In the genomic region with DNA sequence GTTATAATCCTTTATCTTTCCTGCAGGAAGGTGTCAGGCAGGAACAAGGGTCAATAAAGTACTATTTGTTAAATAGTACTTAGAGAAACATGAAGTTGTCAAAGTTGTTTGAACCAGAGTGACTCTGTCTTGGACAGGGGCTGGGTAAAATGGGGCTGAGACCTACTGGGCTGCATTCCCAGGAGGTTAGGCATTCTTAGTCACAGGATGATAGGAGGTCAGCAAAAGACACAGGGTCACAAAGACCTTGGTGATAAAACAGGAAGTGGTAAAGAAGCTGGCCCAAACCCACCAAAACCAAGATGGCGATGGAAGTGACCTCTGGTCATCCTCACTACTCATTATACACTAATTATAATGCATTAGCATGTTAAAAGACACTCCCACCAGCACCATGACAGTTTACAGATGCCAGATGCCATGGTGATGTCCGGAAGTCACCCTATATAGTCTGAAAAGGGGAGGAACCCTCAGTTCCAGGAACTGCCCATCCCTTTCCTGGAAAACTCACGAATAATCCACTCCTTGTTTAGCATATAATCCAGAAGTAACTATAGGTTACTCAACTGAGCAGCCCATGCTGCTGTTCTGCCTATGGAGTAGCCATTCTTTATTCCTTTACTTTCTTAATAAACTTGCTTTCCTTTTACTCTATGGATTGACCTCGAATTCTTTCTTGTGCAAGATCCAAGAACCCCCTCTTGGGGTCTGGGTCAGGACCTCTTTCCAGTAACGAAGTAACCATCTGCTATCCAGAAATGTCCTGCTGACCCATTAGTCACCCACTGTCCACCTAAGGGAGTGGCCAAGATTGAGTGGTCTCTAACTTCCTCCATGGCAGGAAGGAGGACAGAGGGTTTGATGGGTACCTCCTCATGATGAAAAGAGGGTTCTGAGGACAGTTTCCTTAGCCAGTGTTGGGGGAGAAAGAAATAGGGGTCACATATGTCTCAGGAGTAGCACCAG, we compare ENCODE assay signal across 15 cellular contexts. TPM values are rescaled to one million over a fixed set of nuclear protein-coding genes. Genes with fewer than 3 reads are reported as not detected.
DNase-seq lines count a peak whose midpoint lies in the region; ATAC-seq and TF ChIP-seq lines count a peak whose summit lies in the region.
"Had no signal": no experiment of that assay in that cellular context is flagged by ENCODE, and none has a peak within 500 bp of the region (broad histone marks: within the 10 kb centered on the region; RNA-seq: fewer than 3 reads in every experiment).

No MANE protein-coding gene starts in this region.

- WGBS in smooth muscle cell (ENCODE audit: low lambda C conversion rate): 91% methylated on average over 5 of the region's 5 CpGs
- 82 to 84% (median 83%) methylated on average over 5 of the region's 5 CpGs for WGBS in psoas muscle, 3 donors

- H3F3A ChIP-seq in smooth muscle cell (ENCODE audit: low read depth): peaks cover 7% of the 10 kb centered on the region

- H4K20me1 ChIP-seq in smooth muscle cell (ENCODE audit: low read depth): no peaks in the 10 kb centered on the region

- no peak overlapping the region for H3K4me3 Mint-ChIP-seq in WTC11
- H3K4me3 Mint-ChIP-seq in stimulated activated naive CD8-positive, alpha-beta T cell treated with anti-CD3 and anti-CD28 coated beads, Interleukin-15, amount 100 ng/mL, for 72 hours: no peak overlapping the region
- H3K4me3 Mint-ChIP-seq: activated naive CD8-positive, alpha-beta T cell treated with anti-CD3 and anti-CD28 coated beads, Interleukin-2, amount 10 ng/mL, durations not matched to agents 7 days and 5 days; CD8-positive, alpha-beta memory T cell had no signal

- peaks cover 45% of the 10 kb centered on the region for H3K4me1 Mint-ChIP-seq in WTC11
- no peaks in the 10 kb centered on the region for H3K4me1 Mint-ChIP-seq in stimulated activated naive CD8-positive, alpha-beta T cell treated with anti-CD3 and anti-CD28 coated beads, Interleukin-15, amount 100 ng/mL, for 72 hours
- H3K4me1 Mint-ChIP-seq: activated naive CD8-positive, alpha-beta T cell treated with anti-CD3 and anti-CD28 coated beads, Interleukin-2, amount 10 ng/mL, durations not matched to agents 7 days and 5 days; CD8-positive, alpha-beta memory T cell had no signal

- H3K27me3 Mint-ChIP-seq in WTC11 (ENCODE audit: low read depth): peaks cover 9% of the 10 kb centered on the region
- H3K27me3 Mint-ChIP-seq in stimulated activated naive CD8-positive, alpha-beta T cell treated with anti-CD3 and anti-CD28 coated beads, Interleukin-15, amount 100 ng/mL, for 72 hours: peaks cover 20% of the 10 kb centered on the region

- ATAC-seq in WTC11 (no peak), psoas muscle (no peak)
- ATAC-seq in stimulated activated naive CD8-positive, alpha-beta T cell treated with anti-CD3 and anti-CD28 coated beads, Interleukin-15, amount 100 ng/mL, for 72 hours: no peak
- ATAC-seq: left lobe of liver had no signal

- H3K27ac ChIP-seq in HUES48 (ENCODE audit: low read depth, low read length) (peak overlapping the region; percentile 92), smooth muscle cell (ENCODE audit: low read depth) (peak overlapping the region; percentile 95), psoas muscle (no peak overlapping the region)
- H3K27ac ChIP-seq: RWPE1, spleen, testis had no signal

- H3K36me3 Mint-ChIP-seq in WTC11: peaks cover 50% of the 10 kb centered on the region
- H3K36me3 Mint-ChIP-seq: activated naive CD8-positive, alpha-beta T cell treated with anti-CD3 and anti-CD28 coated beads, Interleukin-2, amount 10 ng/mL, durations not matched to agents 7 days and 5 days had no signal

- POLR2A ChIA-PET in WTC11 (lab: Charles Lee): interaction anchor here (1.4 kb wide), 1 partner anchor 12 kb away, joined by 3 read pairs; no protein-coding TSS in a partner anchor

- peak overlapping the region; percentile 92 for H3K27ac Mint-ChIP-seq in WTC11
- H3K27ac Mint-ChIP-seq in stimulated activated naive CD8-positive, alpha-beta T cell treated with anti-CD3 and anti-CD28 coated beads, Interleukin-15, amount 100 ng/mL, for 72 hours: peak overlapping the region in 1 of 2 donors; percentile 20
- H3K27ac Mint-ChIP-seq: activated naive CD8-positive, alpha-beta T cell treated with anti-CD3 and anti-CD28 coated beads, Interleukin-2, amount 10 ng/mL, durations not matched to agents 7 days and 5 days; CD8-positive, alpha-beta memory T cell had no signal

- H3K36me3 ChIP-seq in HUES48 (ENCODE audit: control insufficient read depth, insufficient read depth, low read length) (no peaks in the 10 kb centered on the region), smooth muscle cell (ENCODE audit: low read depth) (no peaks in the 10 kb centered on the region), psoas muscle (ENCODE audit: insufficient read depth in 1 of 2, low read depth in 1 of 2) (no peaks in the 10 kb centered on the region)
- H3K36me3 ChIP-seq: spleen had no signal

- H3K9me3 ChIP-seq in HUES48 (ENCODE audit: control insufficient read depth, insufficient read depth, low read length) (peaks cover 42% of the 10 kb centered on the region), smooth muscle cell (replicated peaks; ENCODE audit: low read depth) (peaks cover 8% of the 10 kb centered on the region), psoas muscle (peaks cover 10% of the 10 kb centered on the region)
- H3K9me3 ChIP-seq: testis had no signal

- intact Hi-C loops in psoas muscle (cut with DNase I): no loop called here

- H3K27me3 ChIP-seq in HUES48 (ENCODE audit: control insufficient read depth, insufficient read depth, low read length) (no peaks in the 10 kb centered on the region), smooth muscle cell (ENCODE audit: low read depth) (no peaks in the 10 kb centered on the region), psoas muscle (ENCODE audit: insufficient read depth in 3 of 3, low read length in 2 of 3) (no peaks in the 10 kb centered on the region)
- H3K27me3 ChIP-seq: spleen, testis had no signal

- DNase-seq in WTC11 (ENCODE audit: low spot score): no peak
- DNase-seq in glomerular visceral epithelial cell (ENCODE audit: extremely low spot score): peak; percentile 75
- no peak for DNase-seq in smooth muscle cell (lab: John Stamatoyannopoulos, UW; ENCODE audit: unreplicated experiment)
- DNase-seq in retina: no peak
- DNase-seq in psoas muscle: no peak
- DNase-seq in dedifferentiated amniotic fluid mesenchymal stem cell (ENCODE audit: extremely low spot score): no peak
- DNase-seq in stimulated activated naive CD8-positive, alpha-beta T cell treated with anti-CD3 and anti-CD28 coated beads, Interleukin-15, amount 100 ng/mL, for 72 hours: no peak
- DNase-seq: activated naive CD8-positive, alpha-beta T cell treated with anti-CD3 and anti-CD28 coated beads, Interleukin-2, amount 10 ng/mL, durations not matched to agents 7 days and 5 days; CD8-positive, alpha-beta memory T cell; NCI-H446; spleen; testis had no signal

- H3K9me3 Mint-ChIP-seq in WTC11: peaks cover 45% of the 10 kb centered on the region
- H3K9me3 Mint-ChIP-seq in stimulated activated naive CD8-positive, alpha-beta T cell treated with anti-CD3 and anti-CD28 coated beads, Interleukin-15, amount 100 ng/mL, for 72 hours: peaks cover 11 to 23% of the 10 kb centered on the region in 2 donors

- no peak for TF ChIP-seq CTCF in WTC11 (IDR thresholded peaks at IDR 0.05)
- no peak for TF ChIP-seq CTCF in smooth muscle cell (IDR thresholded peaks at IDR 0.05; ENCODE audit: borderline replicate concordance, insufficient read depth, poor library complexity, severe bottlenecking)
- no peak for TF ChIP-seq CTCF in psoas muscle (IDR thresholded peaks at IDR 0.05)

- H3K9ac ChIP-seq in HUES48 (ENCODE audit: low read depth, low read length) (peak overlapping the region; percentile 42; the same call in 1 of the 2 replicates), smooth muscle cell (ENCODE audit: low read depth) (peak overlapping the region; percentile 81)

- H3K79me2 ChIP-seq in smooth muscle cell (ENCODE audit: low read depth): no peaks in the 10 kb centered on the region

- CTCF ChIA-PET in WTC11 (lab: Charles Lee): interaction anchor here (1.2 to 1.4 kb wide), 2 partner anchors 17 to 18 kb away, joined by 3 read pairs; no protein-coding TSS in a partner anchor

- no peak overlapping the region; the same call in 1 of the 2 replicates for H3K4me3 ChIP-seq in HUES48 (ENCODE audit: low read depth, low read length)
- H3K4me3 ChIP-seq in smooth muscle cell: no peak overlapping the region
- H3K4me3 ChIP-seq in psoas muscle: no peak overlapping the region
- H3K4me3 ChIP-seq: spleen, testis had no signal

- no peak overlapping the region for H2AFZ ChIP-seq in smooth muscle cell (ENCODE audit: low read depth)

- H3K4me2 ChIP-seq in smooth muscle cell: peak overlapping the region; percentile 50

- H3K4me1 ChIP-seq in HUES48 (ENCODE audit: control insufficient read depth, insufficient read depth, low read length) (peaks cover 27% of the 10 kb centered on the region), smooth muscle cell (ENCODE audit: low read depth) (peaks cover 11% of the 10 kb centered on the region), psoas muscle (no peaks in the 10 kb centered on the region)
- H3K4me1 ChIP-seq: spleen, testis had no signal

TF ChIP-seq in WTC11, 78 proteins besides CTCF, POLR2A, EP300 and RAD21 (continues in another document):
- TF ChIP-seq, protein P1, sequence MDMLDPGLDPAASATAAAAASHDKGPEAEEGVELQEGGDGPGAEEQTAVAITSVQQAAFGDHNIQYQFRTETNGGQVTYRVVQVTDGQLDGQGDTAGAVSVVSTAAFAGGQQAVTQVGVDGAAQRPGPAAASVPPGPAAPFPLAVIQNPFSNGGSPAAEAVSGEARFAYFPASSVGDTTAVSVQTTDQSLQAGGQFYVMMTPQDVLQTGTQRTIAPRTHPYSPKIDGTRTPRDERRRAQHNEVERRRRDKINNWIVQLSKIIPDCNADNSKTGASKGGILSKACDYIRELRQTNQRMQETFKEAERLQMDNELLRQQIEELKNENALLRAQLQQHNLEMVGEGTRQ (CRISPR knock-in tag; IDR thresholded peaks at IDR 0.05): no peak
- no peak for TF ChIP-seq ZNF232 (CRISPR knock-in tag; IDR thresholded peaks at IDR 0.05)
- TF ChIP-seq NR1H2 (CRISPR knock-in tag; IDR thresholded peaks at IDR 0.05): no peak
- TF ChIP-seq, protein P2, sequence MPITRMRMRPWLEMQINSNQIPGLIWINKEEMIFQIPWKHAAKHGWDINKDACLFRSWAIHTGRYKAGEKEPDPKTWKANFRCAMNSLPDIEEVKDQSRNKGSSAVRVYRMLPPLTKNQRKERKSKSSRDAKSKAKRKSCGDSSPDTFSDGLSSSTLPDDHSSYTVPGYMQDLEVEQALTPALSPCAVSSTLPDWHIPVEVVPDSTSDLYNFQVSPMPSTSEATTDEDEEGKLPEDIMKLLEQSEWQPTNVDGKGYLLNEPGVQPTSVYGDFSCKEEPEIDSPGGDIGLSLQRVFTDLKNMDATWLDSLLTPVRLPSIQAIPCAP (CRISPR knock-in tag; IDR thresholded peaks at IDR 0.05): no peak
- no peak for TF ChIP-seq ZNF138 (CRISPR knock-in tag; conservative IDR thresholded peaks at IDR 0.05)
- TF ChIP-seq OVOL2 (CRISPR knock-in tag; IDR thresholded peaks at IDR 0.05; ENCODE audit: borderline replicate concordance): no peak

RNA-seq across cellular contexts. Expression of a gene that starts 19.6 kb away (rescaled TPM):
- total RNA-seq in WTC11 (2021) (0.44 to 0.96 TPM (median 0.78 TPM) in 3 replicates), smooth muscle cell (3.5 and 7.0 TPM in 2 replicates), psoas muscle (under 1 TPM; 0.39 to 0.75 (median 0.50) TPM)
- polyA plus RNA-seq in smooth muscle cell (5.8 and 7.0 TPM in 2 replicates), psoas muscle (under 1 TPM in 2 of 3 donors, not detected in 1; 0.06 to 0.10 TPM)
- total RNA-seq: activated naive CD8-positive, alpha-beta T cell treated with anti-CD3 and anti-CD28 coated beads, Interleukin-2, amount 10 ng/mL, durations not matched to agents 7 days and 5 days; CD8-positive, alpha-beta memory T cell; left lobe of liver; spleen had no signal
- polyA plus RNA-seq: CD8-positive, alpha-beta memory T cell; spleen had no signal
